In genomic region chr10:101818958-101819633, GRCh38 we compare ENCODE assay signal across 9 cellular contexts. TPM values are rescaled to one million over a fixed set of nuclear protein-coding genes. Genes with fewer than 3 reads are reported as not detected.
DNase-seq lines count a peak whose midpoint lies in the region; ATAC-seq, FAIRE-seq and TF ChIP-seq lines count a peak whose summit lies in the region.
"Had no signal": no experiment of that assay in that cellular context is flagged by ENCODE, and none has a peak within 500 bp of the region (broad histone marks: within the 10 kb centered on the region; RNA-seq: fewer than 3 reads in every experiment).

No MANE protein-coding gene starts in this region.

- no peak for FAIRE-seq in H54 (lab: Jason Lieb, UNC)

- POLR2A ChIA-PET in activated CD4-positive, alpha-beta T cell treated with anti-CD3 and anti-CD28 coated beads for 36 hours (lab: Charles Lee): interaction anchor here (0.6 to 2.1 kb wide), 7 partner anchors 8 to 300 kb away, joined by 3 to 16 read pairs (median 4); partner anchors contain the start of gene ARMH3

- peak overlapping the region; percentile 44 for H3K27ac ChIP-seq in OCI-LY1 (ENCODE audit: low read depth, low read length, poor library complexity, severe bottlenecking)

- ATAC-seq in activated CD4-positive, alpha-beta T cell treated with anti-CD3 and anti-CD28 coated beads for 36 hours: peak; percentile 43
- peak; percentile 16 for ATAC-seq in HG02610 (IDR thresholded peaks at IDR 0.05; ENCODE audit: unreplicated experiment)

- no peak for DNase-seq in activated CD4-positive, alpha-beta T cell treated with anti-CD3 and anti-CD28 coated beads for 36 hours
- no peak for DNase-seq in activated CD4-positive, alpha-beta T cell treated with anti-CD3 and anti-CD28 coated beads for 4 hours
- DNase-seq in mucosa of gallbladder (ENCODE audit: low spot score): peak; percentile 28
- no peak for DNase-seq in H54 (ENCODE audit: insufficient read length, low spot score)
- DNase-seq in GM13977 (ENCODE audit: low spot score): no peak

- peaks cover 29% of the 10 kb centered on the region for H3K79me2 ChIP-seq in OCI-LY1 (ENCODE audit: insufficient read depth, low read length)

- intact Hi-C loops in activated CD4-positive, alpha-beta T cell treated with anti-CD3 and anti-CD28 coated beads for 36 hours (cut with DNase I, micrococcal nuclease): loop anchor here (1.0 to 10.0 kb wide), 18 partner anchors 11 to 1284 kb away; partner anchors contain the start of genes HPS6 (in 2 of the 2), NOLC1 (in 2 of the 2), NPM3 (in 2 of the 2) and ACTR1A (in 1 of the 2)
- intact Hi-C loops in dendritic cell treated with granulocyte-macrophage colony-stimulating factor and Interleukin-4, amounts not matched to agents 40 ng/mL and 50 ng/mL, for 4 days (cut with micrococcal nuclease): loop anchor here (5.0 kb wide), 1 partner anchor 37 kb away; the partner anchor contains the start of gene NPM3

- CTCF ChIA-PET in activated CD4-positive, alpha-beta T cell treated with anti-CD3 and anti-CD28 coated beads for 36 hours (lab: Charles Lee): interaction anchor here (0.6 to 2.5 kb wide), 10 partner anchors 9 to 487 kb away, joined by 3 to 16 read pairs (median 6); partner anchors contain the start of gene NPM3

- H4K20me1 ChIP-seq in OCI-LY1 (ENCODE audit: insufficient read depth, low read length): no peaks in the 10 kb centered on the region

- H3K4me1 Mint-ChIP-seq in activated CD4-positive, alpha-beta T cell treated with anti-CD3 and anti-CD28 coated beads for 36 hours: peaks cover 32% of the 10 kb centered on the region
- H3K4me1 Mint-ChIP-seq in dendritic cell treated with granulocyte-macrophage colony-stimulating factor and Interleukin-4, amounts not matched to agents 40 ng/mL and 50 ng/mL, for 4 days (ENCODE audit: low read depth): peaks cover 33% of the 10 kb centered on the region

- H3K4me3 Mint-ChIP-seq in activated CD4-positive, alpha-beta T cell treated with anti-CD3 and anti-CD28 coated beads for 36 hours: peak overlapping the region; percentile 89
- peak overlapping the region; percentile 97 for H3K4me3 Mint-ChIP-seq in dendritic cell treated with granulocyte-macrophage colony-stimulating factor and Interleukin-4, amounts not matched to agents 40 ng/mL and 50 ng/mL, for 4 days

- peak overlapping the region; percentile 85 for H3K4me2 ChIP-seq in OCI-LY1 (ENCODE audit: low read length)

- no peaks in the 10 kb centered on the region for H3F3A ChIP-seq in OCI-LY1 (ENCODE audit: insufficient read depth, low read length)

- no peaks in the 10 kb centered on the region for H3K9me2 ChIP-seq in OCI-LY1 (ENCODE audit: low read depth, low read length)

- H3K9me3 Mint-ChIP-seq in activated CD4-positive, alpha-beta T cell treated with anti-CD3 and anti-CD28 coated beads for 36 hours (ENCODE audit: low read depth): no peaks in the 10 kb centered on the region
- no peaks in the 10 kb centered on the region for H3K9me3 Mint-ChIP-seq in dendritic cell treated with granulocyte-macrophage colony-stimulating factor and Interleukin-4, amounts not matched to agents 40 ng/mL and 50 ng/mL, for 4 days

- no peaks in the 10 kb centered on the region for H3K27me3 ChIP-seq in OCI-LY1 (ENCODE audit: insufficient read depth, low read length)

- no peak for TF ChIP-seq POLR2A in H54 (IDR thresholded peaks at IDR 0.05; ENCODE audit: low read depth, low read length)

- H2AFZ ChIP-seq in OCI-LY1 (ENCODE audit: low read length): no peak overlapping the region

- H3K4me3 ChIP-seq in OCI-LY1 (ENCODE audit: low read depth, low read length, poor library complexity, severe bottlenecking): peak overlapping the region; percentile 97

- H3K27me3 Mint-ChIP-seq in activated CD4-positive, alpha-beta T cell treated with anti-CD3 and anti-CD28 coated beads for 36 hours: no peaks in the 10 kb centered on the region
- H3K27me3 Mint-ChIP-seq in dendritic cell treated with granulocyte-macrophage colony-stimulating factor and Interleukin-4, amounts not matched to agents 40 ng/mL and 50 ng/mL, for 4 days: no peaks in the 10 kb centered on the region

- H3K36me3 Mint-ChIP-seq in activated CD4-positive, alpha-beta T cell treated with anti-CD3 and anti-CD28 coated beads for 36 hours (ENCODE audit: low read depth): peaks cover 16% of the 10 kb centered on the region
- H3K36me3 Mint-ChIP-seq in dendritic cell treated with granulocyte-macrophage colony-stimulating factor and Interleukin-4, amounts not matched to agents 40 ng/mL and 50 ng/mL, for 4 days (ENCODE audit: low read depth): peaks cover 39% of the 10 kb centered on the region

- H3K4me1 ChIP-seq in OCI-LY1 (ENCODE audit: insufficient read depth, low read length, severe bottlenecking): peaks cover 27% of the 10 kb centered on the region

- in situ Hi-C loops in GM13977 (cut with MboI; ENCODE audit: low pct_unique_long_range_greater_than_20kb, low sequenced_read_pairs, unreplicated experiment): no loop called here

- peak overlapping the region; percentile 83 for H3K27ac Mint-ChIP-seq in activated CD4-positive, alpha-beta T cell treated with anti-CD3 and anti-CD28 coated beads for 36 hours
- peak overlapping the region; percentile 99 for H3K27ac Mint-ChIP-seq in dendritic cell treated with granulocyte-macrophage colony-stimulating factor and Interleukin-4, amounts not matched to agents 40 ng/mL and 50 ng/mL, for 4 days

- TF ChIP-seq CTCF in OCI-LY1 (IDR thresholded peaks at IDR 0.05; ENCODE audit: low read length): no peak
- no peak for TF ChIP-seq CTCF in GM13977 (IDR thresholded peaks at IDR 0.05; ENCODE audit: extremely low read depth, insufficient read depth, missing control alignments)

- no peaks in the 10 kb centered on the region for H3K36me3 ChIP-seq in OCI-LY1 (ENCODE audit: insufficient read depth, low read length)

- peak overlapping the region; percentile 71 for H3K9ac ChIP-seq in OCI-LY1 (ENCODE audit: low read length)

- H3K9me3 ChIP-seq in OCI-LY1 (ENCODE audit: low read length): no peaks in the 10 kb centered on the region

RNA-seq across cellular contexts. Expression of gene OGA, which starts 0.9 kb away (rescaled TPM):
- total RNA-seq in activated CD4-positive, alpha-beta T cell treated with anti-CD3 and anti-CD28 coated beads for 36 hours: 100 to 1,000 TPM; 113 to 124 TPM
- total RNA-seq in mucosa of gallbladder: 104 TPM

RNA-seq across cellular contexts. Expression of gene KCNIP2, which starts 24.5 kb away (rescaled TPM):
- total RNA-seq in activated CD4-positive, alpha-beta T cell treated with anti-CD3 and anti-CD28 coated beads for 36 hours: 1 to 10 TPM; 2.7 to 2.8 TPM
- 2.5 TPM for total RNA-seq in mucosa of gallbladder

RNA-seq across cellular contexts. Expression of gene NPM3, which starts 35.9 kb away (rescaled TPM):
- 100 to 1,000 TPM; 207 to 214 TPM for total RNA-seq in activated CD4-positive, alpha-beta T cell treated with anti-CD3 and anti-CD28 coated beads for 36 hours
- 17.7 TPM for total RNA-seq in mucosa of gallbladder

RNA-seq across cellular contexts. Expression of gene FGF8, which starts 43.2 kb away (rescaled TPM):
- under 1 TPM in 1 of 2 experiments, not detected in 1; 0.32 TPM for total RNA-seq in activated CD4-positive, alpha-beta T cell treated with anti-CD3 and anti-CD28 coated beads for 36 hours
- not detected for total RNA-seq in mucosa of gallbladder
- total RNA-seq: left cardiac atrium had no signal

Comparison
In these comparisons a context has a peak if more than half of its experiments do, and no peak if none do; other contexts are left out.
1. RNA of gene NPM3, which starts 35.9 kb away (total RNA-seq): 207 to 214 TPM in activated CD4-positive, alpha-beta T cell treated with anti-CD3 and anti-CD28 coated beads for 36 hours; 17.7 TPM in mucosa of gallbladder (single experiment); every median in the first group is over 10 times any median in the second.